8 cellular contexts compared by ENCODE assay signal in the genomic region with DNA sequence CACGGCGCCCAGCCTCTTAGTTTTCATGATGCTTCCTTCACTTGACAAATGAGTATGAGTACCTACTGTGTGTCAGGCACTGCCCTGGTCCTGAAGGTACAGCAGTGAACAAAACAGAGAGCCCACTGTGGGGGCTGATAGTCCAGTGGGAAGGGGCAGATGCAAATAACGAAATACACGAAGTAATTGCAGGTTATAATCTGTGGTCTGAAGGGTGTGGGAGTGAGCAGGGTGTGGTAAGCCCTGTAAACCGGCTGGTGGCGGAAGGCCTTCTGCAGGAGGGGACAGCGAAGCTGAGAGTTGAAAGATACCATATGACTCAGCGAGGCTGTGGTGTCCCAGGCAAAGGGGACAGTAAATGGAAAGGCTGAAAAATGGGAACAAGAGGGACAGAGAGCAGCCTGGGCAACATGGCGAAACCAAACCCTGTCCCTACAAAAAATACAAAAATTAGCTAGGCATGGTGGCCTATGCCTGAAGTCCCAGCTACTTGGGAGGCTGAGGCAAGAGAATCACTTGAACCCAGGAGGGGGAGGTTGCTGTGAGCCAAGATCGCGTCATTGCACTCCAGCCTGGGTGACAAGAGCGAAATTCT.
DNase-seq lines count a peak whose midpoint lies in the region; ATAC-seq and TF ChIP-seq lines count a peak whose summit lies in the region.

No MANE protein-coding gene starts in this region.

- no peaks in the 10 kb centered on the region for H3K4me1 ChIP-seq in left lung

- DNase-seq in OCI-M1 (lab: John Stamatoyannopoulos, UW) (peak; percentile 97), left lung (peak; percentile 41 to 53), medulla oblongata (ENCODE audit: extremely low spot score) (no peak)

- intact Hi-C loops in left lung (cut with DNase I), result no loop called here

- TF ChIP-seq CTCF in left lung (IDR thresholded peaks at IDR 0.05), result no peak

- peaks cover 0 to 11% of the 10 kb centered on the region in 2 donors for H3K27me3 ChIP-seq in left lung

- no peak overlapping the region for H3K4me3 ChIP-seq in left lung

- H3K27ac ChIP-seq in left lung, result no peak overlapping the region

- H3K36me3 ChIP-seq in left lung, result no peaks in the 10 kb centered on the region

- ATAC-seq in GM18498 (IDR thresholded peaks at IDR 0.05; ENCODE audit: unreplicated experiment) (peak; percentile 48), GM21717 (IDR thresholded peaks at IDR 0.05; ENCODE audit: unreplicated experiment) (peak; percentile 35), left lung (peak; percentile 73), GM19397 (IDR thresholded peaks at IDR 0.05; ENCODE audit: unreplicated experiment) (no peak), HG03097 (IDR thresholded peaks at IDR 0.05; ENCODE audit: low FRiP score, unreplicated experiment) (no peak), HG03432 (IDR thresholded peaks at IDR 0.05; ENCODE audit: unreplicated experiment) (no peak)

- no peaks in the 10 kb centered on the region for H3K9me3 ChIP-seq in left lung

Comparison
In these comparisons a context has a peak if more than half of its experiments do, and no peak if none do; other contexts are left out.
1. ATAC-seq: peak in GM18498 (single experiment), GM21717 (single experiment) and left lung (single experiment); none in GM19397 (single experiment), HG03097 (single experiment) and HG03432 (single experiment).